Comparison of ENCODE assay signal across 8 cellular contexts in genomic region chr16:4733747-4734062, GRCh38. TPM values are rescaled to one million over a fixed set of nuclear protein-coding genes. Genes with fewer than 3 reads are reported as not detected.
DNase-seq lines count a peak whose midpoint lies in the region; ATAC-seq and TF ChIP-seq lines count a peak whose summit lies in the region.

No MANE protein-coding gene starts in this region.

- H3K9me3 Mint-ChIP-seq in Caco-2 (ENCODE audit: unreplicated experiment) = no peaks in the 10 kb centered on the region

- H3K36me3 ChIP-seq in Caco-2 (ENCODE audit: control insufficient read depth, insufficient read depth, low read length) (no peaks in the 10 kb centered on the region), ovary (no peaks in the 10 kb centered on the region)

- H3K27me3 Mint-ChIP-seq in Caco-2 (ENCODE audit: insufficient read depth, unreplicated experiment) = no peaks in the 10 kb centered on the region

- CTCF ChIA-PET in Caco-2 (lab: Charles Lee) = interaction anchor here (0.6 to 1.7 kb wide), 7 partner anchors 16 to 184 kb away, joined by 3 to 10 read pairs (median 4); partner anchors contain the start of genes MGRN1 and NUDT16L1

- H3K27ac Mint-ChIP-seq in Caco-2 (ENCODE audit: unreplicated experiment) = peak overlapping the region; percentile 99

- BruUV-seq in Caco-2 (replicated peaks; lab: Mats Ljungman, UMichigan) = no TSS peak

- peak; percentile 10 for ATAC-seq in HG02981 (IDR thresholded peaks at IDR 0.05; ENCODE audit: unreplicated experiment)
- peak; percentile 4 for ATAC-seq in esophagus mucosa
- ATAC-seq in GM21360 (IDR thresholded peaks at IDR 0.05; ENCODE audit: unreplicated experiment) = no peak

- H3K9me3 ChIP-seq in Caco-2 (no peaks in the 10 kb centered on the region), ovary (no peaks in the 10 kb centered on the region)

- no peak for TF ChIP-seq CTCF in Caco-2 (IDR thresholded peaks at IDR 0.05; ENCODE audit: insufficient read depth in 1 of 2, low read depth in 1 of 2, low read length in 1 of 2, severe bottlenecking in 1 of 2, unreplicated experiment in 1 of 2)
- no peak for TF ChIP-seq CTCF in ovary (IDR thresholded peaks at IDR 0.05)

- peak overlapping the region; percentile 97 for H3K4me3 Mint-ChIP-seq in Caco-2 (ENCODE audit: unreplicated experiment)

- intact Hi-C loops in Caco-2 (cut with micrococcal nuclease; ENCODE audit: unreplicated experiment) (loop anchor here (2.0 kb wide), 3 partner anchors 35 to 225 kb away; partner anchors contain the start of genes ROGDI and SEC14L5), ovary (cut with DNase I) (loop anchor here in 1 of 4 donors (5.0 kb wide), 1 partner anchor 41 kb away; the partner anchor contains the start of gene NUDT16L1)

- TF ChIP-seq POLR2A in ovary (IDR thresholded peaks at IDR 0.05) = no peak

- no peak for DNase-seq in Caco-2
- DNase-seq in activated CD4-positive, alpha-beta T cell treated with anti-CD3 and anti-CD28 coated beads for 48 hours = peak; percentile 49
- no peak for DNase-seq in ovary
- DNase-seq in EL = no peak
- DNase-seq in middle frontal gyrus (ENCODE audit: extremely low spot score, low spot score) = no peak

- H3K27ac ChIP-seq in ovary = peak overlapping the region in 1 of 2 donors; percentile 65

- H3K4me1 Mint-ChIP-seq in Caco-2 (ENCODE audit: low read depth, unreplicated experiment) = no peaks in the 10 kb centered on the region

- 0 to 1% (median 1%) methylated on average over 17 to 19 of the region's 19 CpGs for WGBS in ovary, 3 donors

- H3K4me3 ChIP-seq in Caco-2 (ENCODE audit: low read depth, low read length) (peak overlapping the region; percentile 85), ovary (peak overlapping the region; percentile 98)

- peaks cover 27% of the 10 kb centered on the region for H3K36me3 Mint-ChIP-seq in Caco-2 (ENCODE audit: insufficient read depth, unreplicated experiment)

- POLR2A ChIA-PET in Caco-2 (lab: Charles Lee) = interaction anchor here (0.6 to 2.4 kb wide), 7 partner anchors 35 to 365 kb away, joined by 3 to 20 read pairs (median 10); partner anchors contain the start of genes CDIP1, NUDT16L1 and SEPTIN12

- peaks cover 4% of the 10 kb centered on the region; the same call in 1 of the 2 replicates for H3K4me1 ChIP-seq in Caco-2
- peaks cover 2% of the 10 kb centered on the region for H3K4me1 ChIP-seq in ovary (ENCODE audit: insufficient read depth)

- H3K27me3 ChIP-seq in Caco-2 (replicated peaks; ENCODE audit: control insufficient read depth, insufficient read depth, low read length) (no peaks in the 10 kb centered on the region), ovary (no peaks in the 10 kb centered on the region)

- TF ChIP-seq EP300 in ovary (IDR thresholded peaks at IDR 0.05) = no peak

RNA-seq across cellular contexts. Expression of gene ANKS3, which starts 0.4 kb away (rescaled TPM):
- total RNA-seq in Caco-2 (2022) = 27.4 and 28.1 TPM in 2 replicates
- total RNA-seq in esophagus mucosa = 8.1 TPM
- 10 to 100 TPM; 19.8 to 37.4 (median 32.3) TPM for total RNA-seq in ovary
- polyA plus RNA-seq in ovary = 10 to 100 TPM in 1 of 2 donors, 1 to 10 TPM in 1; 6.7 to 26.0 TPM

RNA-seq across cellular contexts. Expression of gene DNAAF8, which starts 0.6 kb away (rescaled TPM):
- total RNA-seq in Caco-2 (2022) = 0.54 TPM in 1 of 2 replicates, not detected in the other
- total RNA-seq in esophagus mucosa = 0.28 TPM
- total RNA-seq in ovary = 1 to 10 TPM in 6 of 7 donors, under 1 TPM in 1; 0.48 to 9.1 (median 1.5) TPM
- 1 to 10 TPM in 1 of 2 donors, under 1 TPM in 1; 0.35 to 1.2 TPM for polyA plus RNA-seq in ovary

RNA-seq across cellular contexts. Expression of gene ZNF500, which starts 33.3 kb away (rescaled TPM):
- total RNA-seq in Caco-2 (2022) = 12.9 and 13.3 TPM in 2 replicates
- total RNA-seq in esophagus mucosa = 5.2 TPM
- 10 to 100 TPM; 10.1 to 27.7 (median 22.1) TPM for total RNA-seq in ovary
- polyA plus RNA-seq in ovary = 10 to 100 TPM in 1 of 2 donors, 1 to 10 TPM in 1; 4.7 to 22.3 TPM

RNA-seq across cellular contexts. Expression of gene NUDT16L1, which starts 40.3 kb away (rescaled TPM):
- 27.9 and 31.3 TPM in 2 replicates for total RNA-seq in Caco-2 (2022)
- 24.2 TPM for total RNA-seq in esophagus mucosa
- 10 to 100 TPM; 19.4 to 33.1 (median 28.0) TPM for total RNA-seq in ovary
- polyA plus RNA-seq in ovary = 10 to 100 TPM in 1 of 2 donors, 1 to 10 TPM in 1; 8.1 to 33.6 TPM

RNA-seq across cellular contexts. Expression of gene SEPTIN12, which starts 54.4 kb away (rescaled TPM):
- total RNA-seq in Caco-2 (2022) (not detected in 2 replicates), esophagus mucosa (not detected), ovary (under 1 TPM in 1 of 7 donors, not detected in 6; 0.32 TPM)
- not detected for polyA plus RNA-seq in ovary
